In the genomic region with DNA sequence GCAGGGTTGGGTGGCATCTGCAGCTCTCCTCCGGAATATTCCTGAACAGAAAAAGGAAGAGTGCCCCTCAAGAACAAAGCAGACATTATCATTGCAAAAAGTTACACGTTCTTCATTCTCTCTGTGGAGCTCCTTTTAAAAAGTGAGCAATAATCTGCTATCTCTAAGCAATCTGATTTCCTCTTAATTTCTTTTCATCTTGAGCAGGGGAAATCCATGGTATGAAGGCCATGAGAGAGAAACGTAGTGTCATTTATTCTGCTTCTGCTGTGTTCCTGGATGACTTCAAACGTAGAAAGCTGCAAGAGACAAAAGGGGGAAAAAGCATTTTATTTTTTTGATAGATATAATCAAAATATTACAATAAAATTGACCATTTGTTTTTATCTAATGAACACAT, we compare ENCODE assay signal across 9 cellular contexts. TPM values are rescaled to one million over a fixed set of nuclear protein-coding genes. Genes with fewer than 3 reads are reported as not detected.
"Had no signal": no experiment of that assay in that cellular context is flagged by ENCODE, and none has a peak within 500 bp of the region (broad histone marks: within the 10 kb centered on the region; RNA-seq: fewer than 3 reads in every experiment).

No MANE protein-coding gene starts in this region.

- FAIRE-seq: G401.6, GM12878, GM12891, GM12892, GM18507, GM19239 had no signal

- H3K4me3 ChIP-seq: GM12878 had no signal

- ATAC-seq: GM12878 had no signal

- DNase-seq: GDM1, GF-D8 had no signal

RNA-seq across cellular contexts. Expression of gene SMIM21, which starts 16.9 kb away (rescaled TPM):
- total RNA-seq: G401, GM12878 had no signal
- polyA plus RNA-seq: GM12878 had no signal
